Comparison of ENCODE assay signal across 3 cellular contexts in the genomic region with DNA sequence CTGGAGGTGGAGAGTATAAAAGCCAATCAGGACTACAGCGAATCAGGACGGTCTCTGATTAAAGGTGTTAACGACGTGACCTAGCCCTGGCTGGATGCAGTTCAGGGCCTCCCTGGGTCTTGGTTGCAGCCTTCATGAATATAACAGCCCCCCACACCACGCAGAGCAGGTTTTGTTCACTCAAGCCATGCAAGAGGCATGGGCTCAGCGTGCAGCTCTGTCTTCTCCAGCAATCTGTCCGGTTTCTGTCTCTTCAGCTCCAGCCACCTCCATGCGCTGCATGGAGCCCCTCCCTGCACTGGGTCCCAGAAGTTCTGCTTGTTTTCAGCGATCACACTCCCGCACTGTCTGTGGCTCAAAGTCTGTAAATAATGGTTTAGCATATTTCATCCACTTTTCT. TPM values are rescaled to one million over a fixed set of nuclear protein-coding genes. Genes with fewer than 3 reads are reported as not detected.
"Had no signal": no experiment of that assay in that cellular context is flagged by ENCODE, and none has a peak within 500 bp of the region (broad histone marks: within the 10 kb centered on the region; RNA-seq: fewer than 3 reads in every experiment).

No MANE protein-coding gene starts in this region.

- DNase-seq: GDM1, GF-D8 had no signal

- ATAC-seq: GM12878 had no signal

- H3K4me3 ChIP-seq: GM12878 had no signal

RNA-seq across cellular contexts. Expression of a gene that starts 57.1 kb away (rescaled TPM):
- total RNA-seq: GM12878 had no signal
